In the genomic region with DNA sequence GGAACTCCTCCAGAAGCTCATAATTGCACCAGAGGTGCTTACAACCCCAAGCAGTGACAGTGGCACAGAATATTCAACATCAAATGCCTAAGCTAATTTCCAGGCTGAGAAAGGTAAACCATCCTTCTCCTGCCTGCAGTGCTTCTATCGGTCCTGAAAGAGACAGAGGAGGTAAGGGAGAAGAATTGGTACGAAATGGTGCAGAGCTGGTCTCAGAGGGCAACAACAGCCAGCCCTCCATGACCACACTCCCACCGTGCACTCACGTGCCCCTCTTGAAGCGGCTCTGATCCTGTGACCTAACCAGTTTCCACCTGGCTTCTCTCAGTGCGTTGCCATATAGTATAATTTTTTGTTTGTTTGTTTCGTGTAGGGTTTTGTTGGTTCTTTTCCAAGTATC, we compare ENCODE assay signal across 10 cellular contexts. TPM values are rescaled to one million over a fixed set of nuclear protein-coding genes. Genes with fewer than 3 reads are reported as not detected.
DNase-seq lines count a peak whose midpoint lies in the region; ATAC-seq and TF ChIP-seq lines count a peak whose summit lies in the region.
"Had no signal": no experiment of that assay in that cellular context is flagged by ENCODE, and none has a peak within 500 bp of the region (broad histone marks: within the 10 kb centered on the region; RNA-seq: fewer than 3 reads in every experiment).

No MANE protein-coding gene starts in this region.

- H3K79me1 ChIP-seq in mesendoderm (ENCODE audit: low read length), result peaks cover 4% of the 10 kb centered on the region

- intact Hi-C loops in left colon (cut with DNase I, micrococcal nuclease), result no loop called here

- H3K9ac ChIP-seq in BLaER1 treated with 17β-estradiol and CSF1 and Interleukin-3, amounts not matched to agents 10 nM and 100 nM, result peak overlapping the region in 2 of 11 experiments; percentile 6 to 98; a peak in 2 of 22 replicates
- peak overlapping the region; percentile 6 for H3K9ac ChIP-seq in mesendoderm (ENCODE audit: low read length)

- no peak overlapping the region for H2BK15ac ChIP-seq in mesendoderm (replicated peaks; ENCODE audit: low read depth)

- H4K20me1 ChIP-seq in BLaER1 treated with 17β-estradiol and CSF1 and Interleukin-3, amounts not matched to agents 10 nM and 100 nM, result peaks cover 22 to 31% (median 30%) of the 10 kb centered on the region in 11 experiments

- peaks cover 18 to 22% (median 21%) of the 10 kb centered on the region in 11 experiments; a peak in 19 of 22 replicates for H3K36me3 ChIP-seq in BLaER1 treated with 17β-estradiol and CSF1 and Interleukin-3, amounts not matched to agents 10 nM and 100 nM
- no peaks in the 10 kb centered on the region for H3K36me3 ChIP-seq in mesendoderm (ENCODE audit: control insufficient read depth, insufficient read depth, low read length)

- no peak overlapping the region for H2BK5ac ChIP-seq in mesendoderm (ENCODE audit: low read length)

- H3K4ac ChIP-seq in mesendoderm (ENCODE audit: low read depth, low read length), result no peak overlapping the region

- H3K56ac ChIP-seq in mesendoderm (ENCODE audit: low read length), result peak overlapping the region; percentile 76

- POLR2A ChIA-PET in RWPE1 (lab: Yijun Ruan, JAX; ENCODE audit: low non-redundant PET), result no interaction called here

- no peak overlapping the region for H2BK120ac ChIP-seq in mesendoderm (ENCODE audit: low read depth, low read length)

- H3K27me3 ChIP-seq in BLaER1 treated with 17β-estradiol and CSF1 and Interleukin-3, amounts not matched to agents 10 nM and 100 nM, result no peaks in the 10 kb centered on the region
- H3K27me3 ChIP-seq in mesendoderm (ENCODE audit: insufficient read depth, low read length, poor library complexity), result no peaks in the 10 kb centered on the region

- ATAC-seq in left colon (no peak), HG02840 (IDR thresholded peaks at IDR 0.05; ENCODE audit: low FRiP score, unreplicated experiment) (no peak)

- no peak overlapping the region for H3K4me3 ChIP-seq in BLaER1 treated with 17β-estradiol and CSF1 and Interleukin-3, amounts not matched to agents 10 nM and 100 nM
- no peak overlapping the region for H3K4me3 ChIP-seq in mesendoderm (ENCODE audit: low read length)

- no CpG with 5 or more reads among the region's 7 CpGs for WGBS in mesendoderm (ENCODE audit: extremely low coverage, insufficient coverage, low lambda C conversion rate)

- H3K23ac ChIP-seq in mesendoderm (ENCODE audit: low read length), result no peak overlapping the region

- H3K4me2 ChIP-seq in BLaER1 treated with 17β-estradiol and CSF1 and Interleukin-3, amounts not matched to agents 10 nM and 100 nM, result peak overlapping the region in 9 of 11 experiments; percentile 84 to 96 (median 90); a peak in 13 of 22 replicates
- H3K4me2 ChIP-seq in mesendoderm (ENCODE audit: low read length), result no peak overlapping the region

- no peak overlapping the region for H3K18ac ChIP-seq in mesendoderm (ENCODE audit: low read length)

- DNase-seq in DMS79 (lab: John Stamatoyannopoulos, UW) (peak; percentile 80), RWPE1 (ENCODE audit: low spot score) (no peak), mesendoderm (no peak), left colon (no peak), OCI-M2 (lab: John Stamatoyannopoulos, UW; ENCODE audit: unreplicated experiment) (no peak)
- DNase-seq: activated CD4-positive, alpha-beta T cell treated with anti-CD3 and anti-CD28 coated beads, Interleukin-2, amount 50 U/mL, for 1 hour; GF-D8; KBM-7 had no signal

- peaks cover 24% of the 10 kb centered on the region for H3K79me2 ChIP-seq in mesendoderm (ENCODE audit: control insufficient read depth, insufficient read depth, low read length)

- no peak overlapping the region for H4K8ac ChIP-seq in mesendoderm (ENCODE audit: low read depth, low read length)

- TF ChIP-seq CTCF in RWPE1 (conservative IDR thresholded peaks at IDR 0.05; ENCODE audit: low read depth), result no peak

- H3K9me3 ChIP-seq in BLaER1 treated with 17β-estradiol and CSF1 and Interleukin-3, amounts not matched to agents 10 nM and 100 nM (replicated peaks in 1 of 11), result no peaks in the 10 kb centered on the region

- H4K5ac ChIP-seq in mesendoderm (ENCODE audit: low read length), result no peak overlapping the region

- peaks cover 24 to 34% (median 29%) of the 10 kb centered on the region in 10 experiments for H3K4me1 ChIP-seq in BLaER1 treated with 17β-estradiol and CSF1 and Interleukin-3, amounts not matched to agents 10 nM and 100 nM
- peaks cover 5% of the 10 kb centered on the region for H3K4me1 ChIP-seq in mesendoderm (ENCODE audit: control insufficient read depth, low read depth, low read length)

- H3K27ac ChIP-seq in BLaER1 treated with 17β-estradiol and CSF1 and Interleukin-3, amounts not matched to agents 10 nM and 100 nM, result no peak overlapping the region
- H3K27ac ChIP-seq in RWPE1, result peak overlapping the region; percentile 98
- H3K27ac ChIP-seq in mesendoderm (ENCODE audit: low read depth, low read length), result no peak overlapping the region

- CTCF ChIA-PET in RWPE1 (lab: Yijun Ruan, JAX), result interaction anchor here (0.7 to 1.2 kb wide), 4 partner anchors 15 to 155 kb away, joined by 3 to 4 read pairs (median 3); partner anchors contain the start of gene IFT81

- H2AK5ac ChIP-seq in mesendoderm (ENCODE audit: low read length), result no peak overlapping the region

RNA-seq across cellular contexts. Expression of gene ATP2A2, which starts 1.5 kb away (rescaled TPM):
- 127 TPM for polyA plus RNA-seq in mesendoderm (2013, experiment 1 of 2)
- polyA plus RNA-seq in mesendoderm (2013, experiment 2 of 2), result 126 TPM
- 100 to 1,000 TPM; 248 to 279 TPM for total RNA-seq in left colon
